In genomic region chr9:133460405-133461175, GRCh38 we compare ENCODE assay signal across 8 cellular contexts. TPM values are rescaled to one million over a fixed set of nuclear protein-coding genes. Genes with fewer than 3 reads are reported as not detected.
DNase-seq lines count a peak whose midpoint lies in the region; TF ChIP-seq lines count a peak whose summit lies in the region.

No MANE protein-coding gene starts in this region.

- intact Hi-C loops in activated T-helper 1 cell treated with anti-CD3 and anti-CD28 coated beads, Interleukin-12 subunit alpha, Interleukin-12 subunit beta, Interleukin-2, Interleukin-4 antibody, amounts not matched to agents 30 ng/mL and 10 ng/mL and 1 ng/mL, durations not matched to agents 14 hours and 24 hours and 36 hours (cut with micrococcal nuclease) = no loop called here
- intact Hi-C loops in ovary (cut with DNase I) = no loop called here

- DNase-seq in activated gamma-delta T cell treated with Interleukin-2 at 50 U/mL for 16 hours (peak; percentile 47), activated gamma-delta T cell (lab: John Stamatoyannopoulos, UW) (no peak), NCI-H1417 treated with DMSO at 0.1 percent for 48 hours (lab: John Stamatoyannopoulos, UW) (peak; percentile 66), glomerular visceral epithelial cell (ENCODE audit: extremely low spot score) (peak; percentile 56), ovary (peak in 3 of 5 donors; percentile 76 to 80 (median 76))
- no peak for DNase-seq in activated T-helper 1 cell treated with anti-CD3 and anti-CD28 coated beads, Interleukin-12 subunit alpha, Interleukin-12 subunit beta, Interleukin-2, Interleukin-4 antibody, amounts not matched to agents 30 ng/mL and 10 ng/mL and 1 ng/mL, durations not matched to agents 14 hours and 24 hours and 36 hours (ENCODE audit: low spot score)
- no peak for DNase-seq in stimulated activated CD4-positive, alpha-beta T cell treated with anti-CD3 and anti-CD28 coated beads, Interleukin-15, amount 100 ng/mL, for 24 hours

- CTCF ChIA-PET in HEK293 (lab: Yijun Ruan, JAX) = interaction anchor here (0.6 to 1.9 kb wide), 6 partner anchors 14 to 527 kb away, joined by 3 to 5 read pairs (median 3); no protein-coding TSS in a partner anchor

- no peaks in the 10 kb centered on the region for H3K4me1 Mint-ChIP-seq in activated T-helper 1 cell treated with anti-CD3 and anti-CD28 coated beads, Interleukin-12 subunit alpha, Interleukin-12 subunit beta, Interleukin-2, Interleukin-4 antibody, amounts not matched to agents 30 ng/mL and 10 ng/mL and 1 ng/mL, durations not matched to agents 14 hours and 24 hours and 36 hours (ENCODE audit: low read depth)

- H3K27me3 Mint-ChIP-seq in activated T-helper 1 cell treated with anti-CD3 and anti-CD28 coated beads, Interleukin-12 subunit alpha, Interleukin-12 subunit beta, Interleukin-2, Interleukin-4 antibody, amounts not matched to agents 30 ng/mL and 10 ng/mL and 1 ng/mL, durations not matched to agents 14 hours and 24 hours and 36 hours (ENCODE audit: insufficient read depth) = peaks cover 11% of the 10 kb centered on the region

- H3K36me3 Mint-ChIP-seq in activated T-helper 1 cell treated with anti-CD3 and anti-CD28 coated beads, Interleukin-12 subunit alpha, Interleukin-12 subunit beta, Interleukin-2, Interleukin-4 antibody, amounts not matched to agents 30 ng/mL and 10 ng/mL and 1 ng/mL, durations not matched to agents 14 hours and 24 hours and 36 hours (ENCODE audit: low read depth) = no peaks in the 10 kb centered on the region

- TF ChIP-seq CTCF in HEK293 (tag by site-specific recombination; IDR thresholded peaks at IDR 0.05) (no peak), ovary (IDR thresholded peaks at IDR 0.05) (no peak)

- H3K27ac ChIP-seq in HEK293 (ENCODE audit: extremely low read depth, low read depth, low read length) = peak overlapping the region; percentile 92; the same call in 1 of the 2 replicates
- peak overlapping the region; percentile 79 to 97 for H3K27ac ChIP-seq in ovary

- WGBS in ovary, 3 donors = 9 to 23% (median 18%) methylated on average over 22 to 30 of the region's 30 CpGs

- H3K27ac Mint-ChIP-seq in activated T-helper 1 cell treated with anti-CD3 and anti-CD28 coated beads, Interleukin-12 subunit alpha, Interleukin-12 subunit beta, Interleukin-2, Interleukin-4 antibody, amounts not matched to agents 30 ng/mL and 10 ng/mL and 1 ng/mL, durations not matched to agents 14 hours and 24 hours and 36 hours = peak overlapping the region; percentile 19

- H3K9me3 ChIP-seq in HEK293 (ENCODE audit: control insufficient read depth, insufficient read depth, low read depth, low read length) (no peaks in the 10 kb centered on the region), ovary (no peaks in the 10 kb centered on the region)

- peak overlapping the region; percentile 86 for H3K4me3 ChIP-seq in HEK293 (ENCODE audit: low read depth, low read length)
- peak overlapping the region; percentile 59 for H3K4me3 ChIP-seq in ovary

- H3K4me1 ChIP-seq in HEK293 (ENCODE audit: control insufficient read depth, insufficient read depth, low read length) = no peaks in the 10 kb centered on the region
- H3K4me1 ChIP-seq in ovary (ENCODE audit: insufficient read depth) = peaks cover 3% of the 10 kb centered on the region

- TF ChIP-seq EP300 in ovary (IDR thresholded peaks at IDR 0.05) = no peak

- H3K36me3 ChIP-seq in HEK293 (ENCODE audit: control insufficient read depth in 2 of 2, insufficient read depth in 1 of 2, low read length in 2 of 2) (peaks cover 0 to 15% of the 10 kb centered on the region in 2 experiments; a peak in 1 of 3 replicates), ovary (no peaks in the 10 kb centered on the region)

- no peak for TF ChIP-seq POLR2A in ovary (IDR thresholded peaks at IDR 0.05)

- POLR2A ChIA-PET in HEK293 (lab: Yijun Ruan, JAX) = interaction anchor here (0.8 to 2.0 kb wide), 11 partner anchors 17 to 430 kb away, joined by 3 to 28 read pairs (median 10); partner anchors contain the start of genes GTF3C5, MED22, REXO4 and RPL7A

- H3K9me3 Mint-ChIP-seq in activated T-helper 1 cell treated with anti-CD3 and anti-CD28 coated beads, Interleukin-12 subunit alpha, Interleukin-12 subunit beta, Interleukin-2, Interleukin-4 antibody, amounts not matched to agents 30 ng/mL and 10 ng/mL and 1 ng/mL, durations not matched to agents 14 hours and 24 hours and 36 hours = no peaks in the 10 kb centered on the region

- H3K4me3 Mint-ChIP-seq in activated T-helper 1 cell treated with anti-CD3 and anti-CD28 coated beads, Interleukin-12 subunit alpha, Interleukin-12 subunit beta, Interleukin-2, Interleukin-4 antibody, amounts not matched to agents 30 ng/mL and 10 ng/mL and 1 ng/mL, durations not matched to agents 14 hours and 24 hours and 36 hours = peak overlapping the region; percentile 70

- H3K27me3 ChIP-seq in ovary = no peaks in the 10 kb centered on the region

TF ChIP-seq in HEK293, 187 proteins besides CTCF, POLR2A, EP300 and RAD21 (continues in another document):
- TF ChIP-seq ZNF148 (tag by site-specific recombination; IDR thresholded peaks at IDR 0.05; ENCODE audit: borderline replicate concordance) (no peak), ZNF560 (tag by site-specific recombination; IDR thresholded peaks at IDR 0.05; ENCODE audit: borderline replicate concordance) (no peak), PRDM4 (tag by site-specific recombination; IDR thresholded peaks at IDR 0.05) (no peak), ZNF239 (tag by site-specific recombination; IDR thresholded peaks at IDR 0.05) (no peak), ZNF629 (tag by site-specific recombination; IDR thresholded peaks at IDR 0.05) (no peak), ZBTB48 (tag by site-specific recombination; IDR thresholded peaks at IDR 0.05) (0 out of 2 replicates have a peak, but pooled peaks have one; percentile 27), SCRT2 (tag by site-specific recombination; IDR thresholded peaks at IDR 0.05) (peak; percentile 83), PRDM1 (tag by site-specific recombination; IDR thresholded peaks at IDR 0.05) (no peak), ZNF670 (tag by site-specific recombination; IDR thresholded peaks at IDR 0.05; ENCODE audit: low read depth) (no peak), SP2 (tag by site-specific recombination; IDR thresholded peaks at IDR 0.05) (0 out of 2 replicates have a peak, but pooled peaks have one; percentile 5), ZNF112 (tag by site-specific recombination; IDR thresholded peaks at IDR 0.05) (no peak)

RNA-seq across cellular contexts. Expression of gene CACFD1, which starts 0.8 kb away (rescaled TPM):
- 1.0 and 1.1 TPM in 2 replicates for total RNA-seq in activated T-helper 1 cell treated with anti-CD3 and anti-CD28 coated beads, Interleukin-12 subunit alpha, Interleukin-12 subunit beta, Interleukin-2, Interleukin-4 antibody, amounts not matched to agents 30 ng/mL and 10 ng/mL and 1 ng/mL, durations not matched to agents 14 hours and 24 hours and 36 hours
- 10 to 100 TPM in 6 of 7 donors, 1 to 10 TPM in 1; 8.2 to 23.4 (median 18.6) TPM for total RNA-seq in ovary
- 10 to 100 TPM in 1 of 2 donors, 1 to 10 TPM in 1; 1.6 to 16.0 TPM for polyA plus RNA-seq in ovary

RNA-seq across cellular contexts. Expression of gene SLC2A6, which starts 18.3 kb away (rescaled TPM):
- 4.1 and 4.6 TPM in 2 replicates for total RNA-seq in activated T-helper 1 cell treated with anti-CD3 and anti-CD28 coated beads, Interleukin-12 subunit alpha, Interleukin-12 subunit beta, Interleukin-2, Interleukin-4 antibody, amounts not matched to agents 30 ng/mL and 10 ng/mL and 1 ng/mL, durations not matched to agents 14 hours and 24 hours and 36 hours
- 1 to 10 TPM in 4 of 7 donors, under 1 TPM in 3; 0.48 to 7.4 (median 1.1) TPM for total RNA-seq in ovary
- polyA plus RNA-seq in ovary = under 1 TPM; 0.37 to 0.93 TPM

RNA-seq across cellular contexts. Expression of gene ADAMTS13, which starts 38.4 kb away (rescaled TPM):
- 1.2 and 1.7 TPM in 2 replicates for total RNA-seq in activated T-helper 1 cell treated with anti-CD3 and anti-CD28 coated beads, Interleukin-12 subunit alpha, Interleukin-12 subunit beta, Interleukin-2, Interleukin-4 antibody, amounts not matched to agents 30 ng/mL and 10 ng/mL and 1 ng/mL, durations not matched to agents 14 hours and 24 hours and 36 hours
- total RNA-seq in ovary = 1 to 10 TPM; 1.8 to 4.2 (median 3.6) TPM
- 1 to 10 TPM in 1 of 2 donors, under 1 TPM in 1; 0.45 to 3.8 TPM for polyA plus RNA-seq in ovary

RNA-seq across cellular contexts. Expression of gene REXO4, which starts 42.8 kb away (rescaled TPM):
- 42.5 and 43.8 TPM in 2 replicates for total RNA-seq in activated T-helper 1 cell treated with anti-CD3 and anti-CD28 coated beads, Interleukin-12 subunit alpha, Interleukin-12 subunit beta, Interleukin-2, Interleukin-4 antibody, amounts not matched to agents 30 ng/mL and 10 ng/mL and 1 ng/mL, durations not matched to agents 14 hours and 24 hours and 36 hours
- 10 to 100 TPM; 15.9 to 31.0 (median 21.9) TPM for total RNA-seq in ovary
- 10 to 100 TPM; 17.6 to 22.3 TPM for polyA plus RNA-seq in ovary

Comparison
In these comparisons a context has a peak if more than half of its experiments do, and no peak if none do; other contexts are left out.
1. DNase-seq: peak in activated gamma-delta T cell treated with Interleukin-2 at 50 U/mL for 16 hours (single experiment), NCI-H1417 treated with DMSO at 0.1 percent for 48 hours (single experiment), glomerular visceral epithelial cell (single experiment) and ovary (3 of 5); none in activated gamma-delta T cell (single experiment), activated T-helper 1 cell treated with anti-CD3 and anti-CD28 coated beads, Interleukin-12 subunit alpha, Interleukin-12 subunit beta, Interleukin-2, Interleukin-4 antibody, amounts not matched to agents 30 ng/mL and 10 ng/mL and 1 ng/mL, durations not matched to agents 14 hours and 24 hours and 36 hours (single experiment) and stimulated activated CD4-positive, alpha-beta T cell treated with anti-CD3 and anti-CD28 coated beads, Interleukin-15, amount 100 ng/mL, for 24 hours (single experiment).